1 cellular context compared by ENCODE assay signal in genomic region chr11:2268911-2269600, GRCh38.
A peak's percentile ranks its signal among the peaks of the same experiment; 100 is the strongest.
TF ChIP-seq lines count a peak whose summit lies in the region.

No MANE protein-coding gene starts in this region.

TF ChIP-seq in HepG2, 621 proteins besides CTCF, POLR2A, EP300 and RAD21 (continued from another document and continues in another):
- TF ChIP-seq, protein P1, sequence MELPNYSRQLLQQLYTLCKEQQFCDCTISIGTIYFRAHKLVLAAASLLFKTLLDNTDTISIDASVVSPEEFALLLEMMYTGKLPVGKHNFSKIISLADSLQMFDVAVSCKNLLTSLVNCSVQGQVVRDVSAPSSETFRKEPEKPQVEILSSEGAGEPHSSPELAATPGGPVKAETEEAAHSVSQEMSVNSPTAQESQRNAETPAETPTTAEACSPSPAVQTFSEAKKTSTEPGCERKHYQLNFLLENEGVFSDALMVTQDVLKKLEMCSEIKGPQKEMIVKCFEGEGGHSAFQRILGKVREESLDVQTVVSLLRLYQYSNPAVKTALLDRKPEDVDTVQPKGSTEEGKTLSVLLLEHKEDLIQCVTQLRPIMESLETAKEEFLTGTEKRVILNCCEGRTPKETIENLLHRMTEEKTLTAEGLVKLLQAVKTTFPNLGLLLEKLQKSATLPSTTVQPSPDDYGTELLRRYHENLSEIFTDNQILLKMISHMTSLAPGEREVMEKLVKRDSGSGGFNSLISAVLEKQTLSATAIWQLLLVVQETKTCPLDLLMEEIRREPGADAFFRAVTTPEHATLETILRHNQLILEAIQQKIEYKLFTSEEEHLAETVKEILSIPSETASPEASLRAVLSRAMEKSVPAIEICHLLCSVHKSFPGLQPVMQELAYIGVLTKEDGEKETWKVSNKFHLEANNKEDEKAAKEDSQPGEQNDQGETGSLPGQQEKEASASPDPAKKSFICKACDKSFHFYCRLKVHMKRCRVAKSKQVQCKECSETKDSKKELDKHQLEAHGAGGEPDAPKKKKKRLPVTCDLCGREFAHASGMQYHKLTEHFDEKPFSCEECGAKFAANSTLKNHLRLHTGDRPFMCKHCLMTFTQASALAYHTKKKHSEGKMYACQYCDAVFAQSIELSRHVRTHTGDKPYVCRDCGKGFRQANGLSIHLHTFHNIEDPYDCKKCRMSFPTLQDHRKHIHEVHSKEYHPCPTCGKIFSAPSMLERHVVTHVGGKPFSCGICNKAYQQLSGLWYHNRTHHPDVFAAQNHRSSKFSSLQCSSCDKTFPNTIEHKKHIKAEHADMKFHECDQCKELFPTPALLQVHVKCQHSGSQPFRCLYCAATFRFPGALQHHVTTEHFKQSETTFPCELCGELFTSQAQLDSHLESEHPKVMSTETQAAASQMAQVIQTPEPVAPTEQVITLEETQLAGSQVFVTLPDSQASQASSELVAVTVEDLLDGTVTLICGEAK (IDR thresholded peaks at IDR 0.05) = no peak
- TF ChIP-seq, protein P1 (CRISPR knock-in tag; IDR thresholded peaks at IDR 0.05) = no peak; the same call in 1 of the 2 replicates
- TF ChIP-seq ELF3 (CRISPR knock-in tag; IDR thresholded peaks at IDR 0.05) (peak; percentile 57; the same call in 1 of the 2 replicates), SMAD9 (CRISPR knock-in tag; IDR thresholded peaks at IDR 0.05) (peak; percentile 86; the same call in 1 of the 2 replicates), MZF1 (CRISPR knock-in tag; IDR thresholded peaks at IDR 0.05; ENCODE audit: borderline replicate concordance) (no peak), ZNF552 (CRISPR knock-in tag; IDR thresholded peaks at IDR 0.05; ENCODE audit: borderline replicate concordance) (no peak), ZNF775 (CRISPR knock-in tag; IDR thresholded peaks at IDR 0.05; ENCODE audit: borderline replicate concordance) (no peak), ZBTB8A (CRISPR knock-in tag; IDR thresholded peaks at IDR 0.05; ENCODE audit: borderline replicate concordance, low read depth) (no peak), MEIS1 (CRISPR knock-in tag; IDR thresholded peaks at IDR 0.05; ENCODE audit: borderline replicate concordance) (no peak), IRF2 (CRISPR knock-in tag; IDR thresholded peaks at IDR 0.05) (peak; percentile 35; the same call in 1 of the 2 replicates), HOXA9 (CRISPR knock-in tag; IDR thresholded peaks at IDR 0.05; ENCODE audit: borderline replicate concordance) (no peak; the same call in 1 of the 2 replicates), CAMTA2 (CRISPR knock-in tag; IDR thresholded peaks at IDR 0.05; ENCODE audit: borderline replicate concordance) (no peak), POLR2G (IDR thresholded peaks at IDR 0.05; ENCODE audit: low read depth, low read length) (peak; percentile 33; the same call in 1 of the 2 replicates), ATF3 (CRISPR knock-in tag; IDR thresholded peaks at IDR 0.05) (no peak), NR2F1 (CRISPR knock-in tag; IDR thresholded peaks at IDR 0.05) (no peak), HIVEP1 (CRISPR knock-in tag; IDR thresholded peaks at IDR 0.05) (0 out of 2 replicates have a peak, but pooled peaks have one; percentile 18), MATR3 (CRISPR knock-in tag; IDR thresholded peaks at IDR 0.05) (no peak), SIX4 (CRISPR knock-in tag; IDR thresholded peaks at IDR 0.05) (peak; percentile 26; the same call in 1 of the 2 replicates), ZNF530 (CRISPR knock-in tag; IDR thresholded peaks at IDR 0.05; ENCODE audit: low read depth) (no peak), ZNF138 (CRISPR knock-in tag; IDR thresholded peaks at IDR 0.05; ENCODE audit: low read depth) (no peak), STAT6 (CRISPR knock-in tag; IDR thresholded peaks at IDR 0.05; ENCODE audit: borderline replicate concordance) (no peak), FLYWCH1 (CRISPR knock-in tag; IDR thresholded peaks at IDR 0.05) (no peak), ZNF781 (CRISPR knock-in tag; IDR thresholded peaks at IDR 0.05; ENCODE audit: borderline replicate concordance, not compliant biosample characterization) (no peak), ZNF282 (IDR thresholded peaks at IDR 0.05; ENCODE audit: partially characterized antibody) (no peak), PRMT3 (CRISPR knock-in tag; IDR thresholded peaks at IDR 0.05; ENCODE audit: borderline replicate concordance, low read depth) (no peak), ADNP (CRISPR knock-in tag; IDR thresholded peaks at IDR 0.05) (no peak), THRA (CRISPR knock-in tag; IDR thresholded peaks at IDR 0.05; ENCODE audit: borderline replicate concordance) (0 out of 2 replicates have a peak, but pooled peaks have one; percentile 42), ERF (CRISPR knock-in tag; IDR thresholded peaks at IDR 0.05) (peak; percentile 68), ZNF10 (CRISPR knock-in tag; IDR thresholded peaks at IDR 0.05; ENCODE audit: borderline replicate concordance, low read depth) (no peak), RARA (CRISPR knock-in tag; IDR thresholded peaks at IDR 0.05) (0 out of 2 replicates have a peak, but pooled peaks have one; percentile 31), SATB2 (CRISPR knock-in tag; IDR thresholded peaks at IDR 0.05) (no peak), PRPF4 (IDR thresholded peaks at IDR 0.05; ENCODE audit: low read depth, low read length, poor library complexity, severe bottlenecking) (no peak), ATF7 (IDR thresholded peaks at IDR 0.05) (no peak), ATF7 (CRISPR knock-in tag; IDR thresholded peaks at IDR 0.05) (no peak), CCAR2 (optimal IDR thresholded peaks at IDR 0.05; ENCODE audit: low read depth, low read length) (no peak)
- TF ChIP-seq, protein P2, sequence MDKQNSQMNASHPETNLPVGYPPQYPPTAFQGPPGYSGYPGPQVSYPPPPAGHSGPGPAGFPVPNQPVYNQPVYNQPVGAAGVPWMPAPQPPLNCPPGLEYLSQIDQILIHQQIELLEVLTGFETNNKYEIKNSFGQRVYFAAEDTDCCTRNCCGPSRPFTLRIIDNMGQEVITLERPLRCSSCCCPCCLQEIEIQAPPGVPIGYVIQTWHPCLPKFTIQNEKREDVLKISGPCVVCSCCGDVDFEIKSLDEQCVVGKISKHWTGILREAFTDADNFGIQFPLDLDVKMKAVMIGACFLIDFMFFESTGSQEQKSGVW (CRISPR knock-in tag; IDR thresholded peaks at IDR 0.05; ENCODE audit: borderline replicate concordance) = no peak
- TF ChIP-seq, protein P3, sequence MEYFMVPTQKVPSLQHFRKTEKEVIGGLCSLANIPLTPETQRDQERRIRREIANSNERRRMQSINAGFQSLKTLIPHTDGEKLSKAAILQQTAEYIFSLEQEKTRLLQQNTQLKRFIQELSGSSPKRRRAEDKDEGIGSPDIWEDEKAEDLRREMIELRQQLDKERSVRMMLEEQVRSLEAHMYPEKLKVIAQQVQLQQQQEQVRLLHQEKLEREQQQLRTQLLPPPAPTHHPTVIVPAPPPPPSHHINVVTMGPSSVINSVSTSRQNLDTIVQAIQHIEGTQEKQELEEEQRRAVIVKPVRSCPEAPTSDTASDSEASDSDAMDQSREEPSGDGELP (IDR thresholded peaks at IDR 0.05; ENCODE audit: borderline replicate concordance, low read depth) = no peak
- TF ChIP-seq, protein P4, sequence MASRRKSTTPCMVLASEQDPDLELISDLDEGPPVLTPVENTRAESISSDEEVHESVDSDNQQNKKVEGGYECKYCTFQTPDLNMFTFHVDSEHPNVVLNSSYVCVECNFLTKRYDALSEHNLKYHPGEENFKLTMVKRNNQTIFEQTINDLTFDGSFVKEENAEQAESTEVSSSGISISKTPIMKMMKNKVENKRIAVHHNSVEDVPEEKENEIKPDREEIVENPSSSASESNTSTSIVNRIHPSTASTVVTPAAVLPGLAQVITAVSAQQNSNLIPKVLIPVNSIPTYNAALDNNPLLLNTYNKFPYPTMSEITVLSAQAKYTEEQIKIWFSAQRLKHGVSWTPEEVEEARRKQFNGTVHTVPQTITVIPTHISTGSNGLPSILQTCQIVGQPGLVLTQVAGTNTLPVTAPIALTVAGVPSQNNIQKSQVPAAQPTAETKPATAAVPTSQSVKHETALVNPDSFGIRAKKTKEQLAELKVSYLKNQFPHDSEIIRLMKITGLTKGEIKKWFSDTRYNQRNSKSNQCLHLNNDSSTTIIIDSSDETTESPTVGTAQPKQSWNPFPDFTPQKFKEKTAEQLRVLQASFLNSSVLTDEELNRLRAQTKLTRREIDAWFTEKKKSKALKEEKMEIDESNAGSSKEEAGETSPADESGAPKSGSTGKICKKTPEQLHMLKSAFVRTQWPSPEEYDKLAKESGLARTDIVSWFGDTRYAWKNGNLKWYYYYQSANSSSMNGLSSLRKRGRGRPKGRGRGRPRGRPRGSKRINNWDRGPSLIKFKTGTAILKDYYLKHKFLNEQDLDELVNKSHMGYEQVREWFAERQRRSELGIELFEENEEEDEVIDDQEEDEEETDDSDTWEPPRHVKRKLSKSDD (CRISPR knock-in tag; IDR thresholded peaks at IDR 0.05; ENCODE audit: low read depth) = no peak
- TF ChIP-seq, protein P5, sequence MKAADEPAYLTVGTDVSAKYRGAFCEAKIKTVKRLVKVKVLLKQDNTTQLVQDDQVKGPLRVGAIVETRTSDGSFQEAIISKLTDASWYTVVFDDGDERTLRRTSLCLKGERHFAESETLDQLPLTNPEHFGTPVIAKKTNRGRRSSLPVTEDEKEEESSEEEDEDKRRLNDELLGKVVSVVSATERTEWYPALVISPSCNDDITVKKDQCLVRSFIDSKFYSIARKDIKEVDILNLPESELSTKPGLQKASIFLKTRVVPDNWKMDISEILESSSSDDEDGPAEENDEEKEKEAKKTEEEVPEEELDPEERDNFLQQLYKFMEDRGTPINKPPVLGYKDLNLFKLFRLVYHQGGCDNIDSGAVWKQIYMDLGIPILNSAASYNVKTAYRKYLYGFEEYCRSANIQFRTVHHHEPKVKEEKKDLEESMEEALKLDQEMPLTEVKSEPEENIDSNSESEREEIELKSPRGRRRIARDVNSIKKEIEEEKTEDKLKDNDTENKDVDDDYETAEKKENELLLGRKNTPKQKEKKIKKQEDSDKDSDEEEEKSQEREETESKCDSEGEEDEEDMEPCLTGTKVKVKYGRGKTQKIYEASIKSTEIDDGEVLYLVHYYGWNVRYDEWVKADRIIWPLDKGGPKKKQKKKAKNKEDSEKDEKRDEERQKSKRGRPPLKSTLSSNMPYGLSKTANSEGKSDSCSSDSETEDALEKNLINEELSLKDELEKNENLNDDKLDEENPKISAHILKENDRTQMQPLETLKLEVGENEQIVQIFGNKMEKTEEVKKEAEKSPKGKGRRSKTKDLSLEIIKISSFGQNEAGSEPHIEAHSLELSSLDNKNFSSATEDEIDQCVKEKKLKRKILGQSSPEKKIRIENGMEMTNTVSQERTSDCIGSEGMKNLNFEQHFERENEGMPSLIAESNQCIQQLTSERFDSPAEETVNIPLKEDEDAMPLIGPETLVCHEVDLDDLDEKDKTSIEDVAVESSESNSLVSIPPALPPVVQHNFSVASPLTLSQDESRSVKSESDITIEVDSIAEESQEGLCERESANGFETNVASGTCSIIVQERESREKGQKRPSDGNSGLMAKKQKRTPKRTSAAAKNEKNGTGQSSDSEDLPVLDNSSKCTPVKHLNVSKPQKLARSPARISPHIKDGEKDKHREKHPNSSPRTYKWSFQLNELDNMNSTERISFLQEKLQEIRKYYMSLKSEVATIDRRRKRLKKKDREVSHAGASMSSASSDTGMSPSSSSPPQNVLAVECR (CRISPR knock-in tag; IDR thresholded peaks at IDR 0.05; ENCODE audit: borderline replicate concordance) = peak; percentile 41; the same call in 1 of the 2 replicates
